In the genomic region with DNA sequence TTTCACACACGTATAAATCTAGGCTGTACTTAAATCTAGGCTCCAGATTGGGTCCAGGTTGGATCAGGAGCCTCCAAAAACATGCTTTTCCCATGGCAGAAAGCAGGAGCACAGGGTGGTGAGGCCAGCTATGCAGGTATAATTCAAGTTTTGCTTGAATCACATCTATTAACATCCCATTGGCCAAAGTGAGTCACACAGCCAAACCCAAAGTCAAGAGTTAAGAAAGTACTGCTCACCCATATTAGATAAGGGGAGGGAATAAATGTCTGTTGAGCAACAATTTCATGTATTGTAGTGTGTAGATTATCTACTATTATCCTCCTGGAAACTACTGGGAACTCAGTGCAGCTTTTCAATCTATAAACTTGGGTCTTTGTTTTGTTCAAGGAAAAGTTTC, we compare ENCODE assay signal across 27 cellular contexts. TPM values are rescaled to one million over a fixed set of nuclear protein-coding genes. Genes with fewer than 3 reads are reported as not detected.
"Had no signal": no experiment of that assay in that cellular context is flagged by ENCODE, and none has a peak within 500 bp of the region (broad histone marks: within the 10 kb centered on the region; RNA-seq: fewer than 3 reads in every experiment).

No MANE protein-coding gene starts in this region.

- H3K4me3 ChIP-seq: adrenal gland, body of pancreas, SK-N-MC had no signal

- H3K27ac ChIP-seq: adrenal gland, body of pancreas, SK-N-MC, WERI-Rb-1 had no signal

- H3K36me3 ChIP-seq: adrenal gland, WERI-Rb-1 had no signal

- H3K36me3 Mint-ChIP-seq: activated naive CD8-positive, alpha-beta T cell treated with anti-CD3 and anti-CD28 coated beads, Interleukin-2, amount 10 ng/mL, durations not matched to agents 7 days and 5 days; T-cell had no signal

- H3K4me1 Mint-ChIP-seq: activated CD4-positive, alpha-beta T cell treated with anti-CD3 and anti-CD28 coated beads for 36 hours; activated naive CD8-positive, alpha-beta T cell treated with anti-CD3 and anti-CD28 coated beads, Interleukin-2, amount 10 ng/mL, durations not matched to agents 7 days and 5 days; central memory CD8-positive, alpha-beta T cell; T-cell had no signal

- H3K27ac Mint-ChIP-seq: activated CD4-positive, alpha-beta T cell treated with anti-CD3 and anti-CD28 coated beads for 36 hours; activated CD8-positive, alpha-beta T cell treated with anti-CD3 and anti-CD28 coated beads for 36 hours; activated naive CD8-positive, alpha-beta T cell treated with anti-CD3 and anti-CD28 coated beads, Interleukin-2, amount 10 ng/mL, durations not matched to agents 7 days and 5 days; activated T-cell treated with anti-CD3 and anti-CD28 coated beads, Interleukin-2, amount 50 U/mL, for 72 hours; T-cell had no signal

- H3K27me3 Mint-ChIP-seq: activated CD4-positive, alpha-beta T cell treated with anti-CD3 and anti-CD28 coated beads for 36 hours; activated CD8-positive, alpha-beta T cell treated with anti-CD3 and anti-CD28 coated beads for 36 hours; central memory CD8-positive, alpha-beta T cell had no signal

- H3K4me1 ChIP-seq: adrenal gland, body of pancreas had no signal

- H3K4me3 Mint-ChIP-seq: activated CD4-positive, alpha-beta T cell treated with anti-CD3 and anti-CD28 coated beads for 36 hours; activated CD8-positive, alpha-beta T cell treated with anti-CD3 and anti-CD28 coated beads for 36 hours; activated naive CD8-positive, alpha-beta T cell treated with anti-CD3 and anti-CD28 coated beads, Interleukin-2, amount 10 ng/mL, durations not matched to agents 7 days and 5 days; activated T-cell treated with anti-CD3 and anti-CD28 coated beads, Interleukin-2, amount 50 U/mL, for 72 hours; central memory CD8-positive, alpha-beta T cell; T-cell had no signal

- H3K9me3 ChIP-seq: adrenal gland, body of pancreas had no signal

- H3K27me3 ChIP-seq: body of pancreas had no signal

- ATAC-seq: activated CD4-positive, alpha-beta T cell treated with anti-CD3 and anti-CD28 coated beads for 36 hours; activated CD8-positive, alpha-beta T cell treated with anti-CD3 and anti-CD28 coated beads for 36 hours; activated T-cell treated with anti-CD3 and anti-CD28 coated beads, Interleukin-2, amount 50 U/mL, for 72 hours; body of pancreas; Panc1; Right ventricle myocardium inferior; T-cell had no signal

- DNase-seq: activated CD4-positive, alpha-beta T cell treated with anti-CD3 and anti-CD28 coated beads for 36 hours; activated CD8-positive, alpha-beta memory T cell treated with anti-CD3 and anti-CD28 coated beads, Interleukin-2, amount 50 U/mL, for 4 hours; activated CD8-positive, alpha-beta T cell treated with anti-CD3 and anti-CD28 coated beads for 36 hours; activated naive CD4-positive, alpha-beta T cell treated with anti-CD3 and anti-CD28 coated beads, Interleukin-2, amount 50 U/mL, for 16 hours; activated naive CD8-positive, alpha-beta T cell treated with anti-CD3 and anti-CD28 coated beads, Interleukin-2, amount 10 ng/mL, durations not matched to agents 7 days and 5 days; activated T-cell treated with anti-CD3 and anti-CD28 coated beads, Interleukin-2, amount 50 U/mL, for 72 hours; adrenal gland; aorta; body of pancreas; Kasumi-1; KBM-7; NCI-H1048; NCI-H1930; NCI-H2171; NCI-H2227 treated with DMSO at 0.1 percent for 48 hours; NCI-H526; NCI-H774; RPMI8226; T-cell; T-helper 2 cell; WERI-Rb-1 had no signal

- H3K9me3 Mint-ChIP-seq: activated CD8-positive, alpha-beta T cell treated with anti-CD3 and anti-CD28 coated beads for 36 hours; activated naive CD8-positive, alpha-beta T cell treated with anti-CD3 and anti-CD28 coated beads, Interleukin-2, amount 10 ng/mL, durations not matched to agents 7 days and 5 days; activated T-cell treated with anti-CD3 and anti-CD28 coated beads, Interleukin-2, amount 50 U/mL, for 72 hours; central memory CD8-positive, alpha-beta T cell; T-cell had no signal

RNA-seq across cellular contexts. Expression of a gene that starts 12.8 kb away (rescaled TPM):
- total RNA-seq: activated CD4-positive, alpha-beta T cell treated with anti-CD3 and anti-CD28 coated beads for 36 hours; activated CD8-positive, alpha-beta T cell treated with anti-CD3 and anti-CD28 coated beads for 36 hours; activated naive CD8-positive, alpha-beta T cell treated with anti-CD3 and anti-CD28 coated beads, Interleukin-2, amount 10 ng/mL, durations not matched to agents 7 days and 5 days; activated T-cell treated with anti-CD3 and anti-CD28 coated beads, Interleukin-2, amount 50 U/mL, for 72 hours; adrenal gland; aorta; body of pancreas; NCI-H460; OCI-LY7; Right ventricle myocardium inferior; T-cell had no signal

RNA-seq across cellular contexts. Expression of a gene that starts 59.4 kb away (rescaled TPM):
- total RNA-seq: activated CD8-positive, alpha-beta T cell treated with anti-CD3 and anti-CD28 coated beads for 36 hours; activated naive CD8-positive, alpha-beta T cell treated with anti-CD3 and anti-CD28 coated beads, Interleukin-2, amount 10 ng/mL, durations not matched to agents 7 days and 5 days; activated T-cell treated with anti-CD3 and anti-CD28 coated beads, Interleukin-2, amount 50 U/mL, for 72 hours; NCI-H460; OCI-LY7; Right ventricle myocardium inferior; T-cell had no signal
